Comparison of ENCODE assay signal across 10 cellular contexts in the genomic region with DNA sequence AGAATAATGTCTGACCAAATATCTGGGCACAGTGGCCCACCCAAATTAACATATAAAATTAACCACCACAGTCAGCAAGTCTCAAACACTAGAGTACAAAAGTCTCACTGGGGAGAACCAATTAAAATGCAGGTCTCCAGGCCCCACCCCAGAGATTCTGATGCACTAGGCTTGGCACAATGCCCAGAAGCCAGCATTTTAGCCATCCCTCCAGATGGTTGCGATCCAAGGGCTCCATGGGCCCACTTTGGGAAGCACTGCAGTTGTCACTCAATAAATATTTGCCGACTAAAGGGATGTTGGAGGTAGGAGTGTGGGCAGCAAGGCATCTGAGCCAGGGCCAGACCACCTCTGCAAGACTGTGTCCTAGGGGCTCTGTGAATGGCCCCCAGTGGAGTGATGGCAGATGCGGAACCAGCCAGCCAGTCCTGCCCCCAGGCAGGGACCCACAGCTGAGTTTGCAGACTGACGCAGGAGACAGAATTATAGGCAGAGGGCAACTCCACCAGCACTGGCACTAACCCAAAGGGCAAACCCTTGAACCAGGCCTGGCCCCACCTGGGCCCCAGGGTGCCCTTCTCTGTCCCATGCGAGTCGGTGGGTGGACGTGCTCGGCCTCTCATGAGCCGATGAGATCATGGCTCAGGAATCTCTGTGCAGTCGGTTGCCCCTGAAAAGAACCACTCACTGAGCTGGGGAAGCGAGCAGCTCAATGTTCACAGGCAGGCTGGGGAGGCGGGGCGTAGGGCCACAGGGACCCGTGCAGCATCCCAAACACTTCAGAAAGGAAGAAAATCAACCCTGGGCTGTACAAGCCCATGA. TPM values are rescaled to one million over a fixed set of nuclear protein-coding genes. Genes with fewer than 3 reads are reported as not detected.
DNase-seq lines count a peak whose midpoint lies in the region; ATAC-seq and TF ChIP-seq lines count a peak whose summit lies in the region.
"Had no signal": no experiment of that assay in that cellular context is flagged by ENCODE, and none has a peak within 500 bp of the region (broad histone marks: within the 10 kb centered on the region; RNA-seq: fewer than 3 reads in every experiment).

No MANE protein-coding gene starts in this region.

- no peak for ATAC-seq in gastrocnemius medialis
- ATAC-seq in natural killer cell: no peak

- H3K9me3 Mint-ChIP-seq in MCF 10A (ENCODE audit: unreplicated experiment): no peaks in the 10 kb centered on the region
- no peaks in the 10 kb centered on the region for H3K9me3 Mint-ChIP-seq in natural killer cell
- H3K9me3 Mint-ChIP-seq: T-helper 1 cell treated with Interleukin-12 subunit alpha and Interleukin-12 subunit beta and Interleukin-4 antibody, amounts not matched to agents 30 μg/mL and 1 μg/mL, for 36 hours had no signal

- no peaks in the 10 kb centered on the region for H3K36me3 Mint-ChIP-seq in MCF 10A (ENCODE audit: insufficient read depth, unreplicated experiment)
- H3K36me3 Mint-ChIP-seq in natural killer cell: no peaks in the 10 kb centered on the region

- no TSS peak for BruUV-seq in MCF 10A (replicated peaks; lab: Mats Ljungman, UMichigan)

- DNase-seq in MCF 10A (ENCODE audit: unreplicated experiment) (peak; percentile 65), breast epithelium (ENCODE audit: low spot score in 2 of 2) (no peak), astrocyte of the cerebellum (ENCODE audit: low read depth) (peak; percentile 56), iPS-NIHi11 (ENCODE audit: low spot score) (peak; percentile 80), activated gamma-delta T cell (lab: John Stamatoyannopoulos, UW) (no peak), gastrocnemius medialis (no peak), natural killer cell (no peak), prostate gland (ENCODE audit: low spot score) (no peak)

- H3K27ac ChIP-seq in breast epithelium (no peak overlapping the region), gastrocnemius medialis (peak overlapping the region in 2 of 4 donors; percentile 18 to 30), prostate gland (no peak overlapping the region)
- H3K27ac ChIP-seq: C4-2B had no signal

- H3K4me1 ChIP-seq in breast epithelium (peaks cover 0 to 12% of the 10 kb centered on the region in 2 donors), gastrocnemius medialis (peaks cover 5 to 8% of the 10 kb centered on the region in 2 donors), prostate gland (replicated peaks) (peaks cover 12% of the 10 kb centered on the region)

- H3K9me3 ChIP-seq in breast epithelium (no peaks in the 10 kb centered on the region), gastrocnemius medialis (no peaks in the 10 kb centered on the region), prostate gland (no peaks in the 10 kb centered on the region)

- H3K27ac Mint-ChIP-seq in MCF 10A (ENCODE audit: low read depth, unreplicated experiment) (no peak overlapping the region), natural killer cell (no peak overlapping the region)
- H3K27ac Mint-ChIP-seq: T-helper 1 cell treated with Interleukin-12 subunit alpha and Interleukin-12 subunit beta and Interleukin-4 antibody, amounts not matched to agents 30 μg/mL and 1 μg/mL, for 36 hours had no signal

- peaks cover 6% of the 10 kb centered on the region for H3K27me3 Mint-ChIP-seq in MCF 10A (ENCODE audit: insufficient read depth, unreplicated experiment)
- peaks cover 22 to 27% of the 10 kb centered on the region in 2 donors for H3K27me3 Mint-ChIP-seq in natural killer cell (ENCODE audit: low read depth in 2 of 2)

- TF ChIP-seq POLR2A in breast epithelium (IDR thresholded peaks at IDR 0.05) (no peak), gastrocnemius medialis (IDR thresholded peaks at IDR 0.05) (no peak), prostate gland (IDR thresholded peaks at IDR 0.05) (no peak)

- H3K4me1 Mint-ChIP-seq in MCF 10A (ENCODE audit: insufficient read depth, unreplicated experiment): peaks cover 29% of the 10 kb centered on the region
- H3K4me1 Mint-ChIP-seq in natural killer cell: peaks cover 18 to 22% of the 10 kb centered on the region in 2 donors

- H3K4me3 Mint-ChIP-seq in MCF 10A (ENCODE audit: unreplicated experiment): no peak overlapping the region
- no peak overlapping the region for H3K4me3 Mint-ChIP-seq in natural killer cell
- H3K4me3 Mint-ChIP-seq: T-helper 1 cell treated with Interleukin-12 subunit alpha and Interleukin-12 subunit beta and Interleukin-4 antibody, amounts not matched to agents 30 μg/mL and 1 μg/mL, for 36 hours had no signal

- no peaks in the 10 kb centered on the region for H3K27me3 ChIP-seq in breast epithelium
- no peaks in the 10 kb centered on the region for H3K27me3 ChIP-seq in gastrocnemius medialis
- H3K27me3 ChIP-seq in prostate gland (replicated peaks; ENCODE audit: insufficient read depth): no peaks in the 10 kb centered on the region

- H3K36me3 ChIP-seq in breast epithelium (no peaks in the 10 kb centered on the region), gastrocnemius medialis (no peaks in the 10 kb centered on the region), prostate gland (no peaks in the 10 kb centered on the region)

- CTCF ChIA-PET in MCF 10A (lab: Yijun Ruan, JAX): interaction anchor here (0.6 to 2.4 kb wide), 6 partner anchors 11 to 1256 kb away, joined by 3 to 9 read pairs (median 3); no protein-coding TSS in a partner anchor

- no peak for TF ChIP-seq CTCF in MCF 10A (IDR thresholded peaks at IDR 0.05; ENCODE audit: unreplicated experiment)
- TF ChIP-seq CTCF in breast epithelium (IDR thresholded peaks at IDR 0.05): no peak
- TF ChIP-seq CTCF in astrocyte of the cerebellum (IDR thresholded peaks at IDR 0.05; ENCODE audit: low read depth, low read length, missing control alignments): no peak
- no peak for TF ChIP-seq CTCF in gastrocnemius medialis (IDR thresholded peaks at IDR 0.05 in 4 of 5, conservative IDR thresholded peaks at IDR 0.05 in 1 of 5)
- TF ChIP-seq CTCF in natural killer cell (IDR thresholded peaks at IDR 0.05): no peak
- TF ChIP-seq CTCF in prostate gland (IDR thresholded peaks at IDR 0.05): no peak

- in situ Hi-C loops in astrocyte of the cerebellum (cut with HindIII; ENCODE audit: low sequenced_read_pairs): no loop called here
- in situ Hi-C loops in gastrocnemius medialis (cut with MboI; ENCODE audit: low sequenced_read_pairs in 4 of 4): no loop called here

- POLR2A ChIA-PET in MCF 10A (lab: Yijun Ruan, JAX): interaction anchor here (1.1 kb wide), 1 partner anchor 8 kb away, joined by 4 read pairs; no protein-coding TSS in a partner anchor

- H3K4me3 ChIP-seq in breast epithelium (no peak overlapping the region), astrocyte of the cerebellum (ENCODE audit: low read depth, low read length) (no peak overlapping the region), gastrocnemius medialis (no peak overlapping the region), prostate gland (no peak overlapping the region)

- WGBS in prostate gland: 39% methylated on average over 14 of the region's 14 CpGs

- intact Hi-C loops in MCF 10A (cut with micrococcal nuclease) (no loop called here), breast epithelium (cut with DNase I; ENCODE audit: low total_unique reads) (no loop called here), gastrocnemius medialis (cut with DNase I; ENCODE audit: low total_unique reads) (no loop called here), natural killer cell (cut with micrococcal nuclease) (no loop called here), prostate gland (cut with DNase I) (no loop called here)

RNA-seq across cellular contexts. Expression of gene SEMA5B, which starts 49.7 kb away (rescaled TPM):
- total RNA-seq in MCF 10A (2022) (not detected in 2 replicates), breast epithelium (under 1 TPM; 0.15 to 0.33 (median 0.32) TPM), gastrocnemius medialis (under 1 TPM in 2 of 4 donors, not detected in 2; 0.10 to 0.26 TPM), natural killer cell (under 1 TPM in 1 of 3 donors, not detected in 2; 0.23 TPM), prostate gland (1 to 10 TPM in 1 of 2 donors, under 1 TPM in 1; 0.09 to 2.9 TPM)

Comparison
In these comparisons a context has a peak if more than half of its experiments do, and no peak if none do; other contexts are left out.
1. DNase-seq: peak in MCF 10A (single experiment), astrocyte of the cerebellum (single experiment) and iPS-NIHi11 (single experiment); none in breast epithelium (0 of 2), activated gamma-delta T cell (single experiment), gastrocnemius medialis (0 of 2), natural killer cell (single experiment) and prostate gland (single experiment).